In the genomic region with DNA sequence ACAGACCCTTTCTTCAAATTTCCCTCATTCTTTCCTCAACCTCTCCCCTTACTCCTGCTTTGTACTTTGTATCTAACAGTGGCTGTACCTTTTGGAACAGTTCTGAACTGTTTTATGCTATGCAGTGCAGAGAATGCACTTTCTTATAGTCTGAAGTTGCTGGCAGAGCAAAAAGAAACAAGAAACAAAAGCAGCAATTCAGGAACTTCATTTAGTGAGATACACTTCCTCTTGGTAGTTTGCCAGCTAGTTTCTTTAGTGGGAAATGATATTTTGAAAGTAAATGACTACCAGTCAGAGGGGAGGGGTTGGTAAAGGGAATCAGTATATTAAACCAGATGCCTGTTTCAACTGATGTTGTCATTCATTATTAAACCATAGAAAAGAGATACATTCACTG, we compare ENCODE assay signal across 8 cellular contexts. TPM values are rescaled to one million over a fixed set of nuclear protein-coding genes. Genes with fewer than 3 reads are reported as not detected.
A peak's percentile ranks its signal among the peaks of the same experiment; 100 is the strongest.
DNase-seq lines count a peak whose midpoint lies in the region; ATAC-seq and TF ChIP-seq lines count a peak whose summit lies in the region.

No MANE protein-coding gene starts in this region.

- peak overlapping the region; percentile 73 to 94 (median 86) for H3K4me3 Mint-ChIP-seq in CD4-positive, alpha-beta memory T cell
- H3K4me3 Mint-ChIP-seq in activated B cell treated with CpG ODN at 0.5 μM for 24 hours (peak overlapping the region; percentile 73), chondrocyte (ENCODE audit: unreplicated experiment) (no peak overlapping the region)

- H3K4me3 ChIP-seq in CD4-positive, alpha-beta memory T cell (ENCODE audit: low read length in 2 of 2), result peak overlapping the region; percentile 21 to 25
- no peak overlapping the region for H3K4me3 ChIP-seq in left ventricle myocardium inferior
- no peak overlapping the region for H3K4me3 ChIP-seq in thymus (ENCODE audit: low read length)

- H3K9me3 ChIP-seq in CD4-positive, alpha-beta memory T cell (ENCODE audit: control insufficient read depth in 1 of 2, low read length in 2 of 2), result no peaks in the 10 kb centered on the region
- no peaks in the 10 kb centered on the region for H3K9me3 ChIP-seq in left ventricle myocardium inferior (replicated peaks)
- no peaks in the 10 kb centered on the region for H3K9me3 ChIP-seq in thymus (ENCODE audit: control insufficient read depth)

- peak in 4 of 5 donors; percentile 57 to 71 (median 66) for DNase-seq in CD4-positive, alpha-beta memory T cell
- DNase-seq in activated B cell treated with CpG ODN at 0.5 μM for 24 hours, result no peak
- no peak for DNase-seq in left ventricle myocardium inferior
- no peak for DNase-seq in NCI-H446 (lab: John Stamatoyannopoulos, UW)
- no peak for DNase-seq in chondrocyte (ENCODE audit: low spot score)

- TF ChIP-seq EP300 in Ishikawa (IDR thresholded peaks at IDR 0.05; ENCODE audit: borderline replicate concordance), result no peak

- H3K36me3 ChIP-seq in CD4-positive, alpha-beta memory T cell (ENCODE audit: insufficient read depth, low read length), result no peaks in the 10 kb centered on the region
- H3K36me3 ChIP-seq in left ventricle myocardium inferior (no peaks in the 10 kb centered on the region), thymus (ENCODE audit: control insufficient read depth, insufficient read depth) (no peaks in the 10 kb centered on the region)

- H3K36me3 Mint-ChIP-seq in CD4-positive, alpha-beta memory T cell, result no peaks in the 10 kb centered on the region
- H3K36me3 Mint-ChIP-seq in activated B cell treated with CpG ODN at 0.5 μM for 24 hours (ENCODE audit: low read depth) (no peaks in the 10 kb centered on the region), chondrocyte (ENCODE audit: low read depth) (no peaks in the 10 kb centered on the region)

- intact Hi-C loops in CD4-positive, alpha-beta memory T cell (cut with micrococcal nuclease), result loop anchor here (1.0 to 2.0 kb wide), 2 partner anchors 14 to 38 kb away; no protein-coding TSS in a partner anchor
- intact Hi-C loops in activated B cell treated with CpG ODN at 0.5 μM for 24 hours (cut with micrococcal nuclease) (loop anchor here (1.0 kb wide), 2 partner anchors 13 to 36 kb away; no protein-coding TSS in a partner anchor), left ventricle myocardium inferior (cut with micrococcal nuclease) (no loop called here)

- H3K4me1 ChIP-seq in CD4-positive, alpha-beta memory T cell (ENCODE audit: insufficient read depth, low read length), result peaks cover 80% of the 10 kb centered on the region
- H3K4me1 ChIP-seq in left ventricle myocardium inferior, result peaks cover 16% of the 10 kb centered on the region
- H3K4me1 ChIP-seq in thymus (ENCODE audit: control insufficient read depth, insufficient read depth, low read length), result peaks cover 25% of the 10 kb centered on the region

- ATAC-seq in GM19324 (IDR thresholded peaks at IDR 0.05; ENCODE audit: low FRiP score, unreplicated experiment) (peak; percentile 51), activated B cell treated with CpG ODN at 0.5 μM for 24 hours (ENCODE audit: low read depth) (peak; percentile 50)

- TF ChIP-seq CTCF in activated B cell treated with CpG ODN at 0.5 μM for 24 hours (IDR thresholded peaks at IDR 0.05), result no peak
- TF ChIP-seq CTCF in left ventricle myocardium inferior (IDR thresholded peaks at IDR 0.05; ENCODE audit: borderline replicate concordance), result no peak
- TF ChIP-seq CTCF in chondrocyte (IDR thresholded peaks at IDR 0.05), result no peak

- POLR2A ChIA-PET in CD4-positive, alpha-beta memory T cell (lab: Charles Lee; ENCODE audit: partially characterized antibody), result interaction anchor here (1.0 to 12.9 kb wide), 8 partner anchors 13 to 55 kb away, joined by 3 to 138 read pairs (median 4); a partner anchor contains a TSS
- POLR2A ChIA-PET in activated B cell treated with CpG ODN at 0.5 μM for 24 hours (lab: Charles Lee), result interaction anchor here (0.6 to 2.9 kb wide), 7 partner anchors 13 to 55 kb away, joined by 3 to 36 read pairs (median 5); a partner anchor contains a TSS

- peaks cover 0 to under 1% (median 0%) of the 10 kb centered on the region in 8 donors for H3K9me3 Mint-ChIP-seq in CD4-positive, alpha-beta memory T cell
- H3K9me3 Mint-ChIP-seq in activated B cell treated with CpG ODN at 0.5 μM for 24 hours, result no peaks in the 10 kb centered on the region
- H3K9me3 Mint-ChIP-seq in chondrocyte (ENCODE audit: low read depth), result no peaks in the 10 kb centered on the region

- peaks cover 36 to 86% (median 67%) of the 10 kb centered on the region in 4 donors for H3K4me1 Mint-ChIP-seq in CD4-positive, alpha-beta memory T cell
- peaks cover 71% of the 10 kb centered on the region for H3K4me1 Mint-ChIP-seq in activated B cell treated with CpG ODN at 0.5 μM for 24 hours
- peaks cover 15% of the 10 kb centered on the region for H3K4me1 Mint-ChIP-seq in chondrocyte (ENCODE audit: low read depth)

- CTCF ChIA-PET in CD4-positive, alpha-beta memory T cell (lab: Charles Lee; ENCODE audit: partially characterized antibody), result interaction anchor here (1.0 to 1.6 kb wide), 3 partner anchors 26 to 37 kb away, joined by 3 read pairs; no protein-coding TSS in a partner anchor
- CTCF ChIA-PET in activated B cell treated with CpG ODN at 0.5 μM for 24 hours (lab: Charles Lee), result no interaction called here

- no peak for TF ChIP-seq RAD21 in Ishikawa (IDR thresholded peaks at IDR 0.05; ENCODE audit: low read depth)

- peak overlapping the region; percentile 73 to 99 (median 98) for H3K27ac Mint-ChIP-seq in CD4-positive, alpha-beta memory T cell
- peak overlapping the region; percentile 95 for H3K27ac Mint-ChIP-seq in activated B cell treated with CpG ODN at 0.5 μM for 24 hours
- H3K27ac Mint-ChIP-seq in chondrocyte (ENCODE audit: unreplicated experiment), result no peak overlapping the region

- H3K27ac ChIP-seq in CD4-positive, alpha-beta memory T cell (ENCODE audit: low read depth, low read length), result peak overlapping the region; percentile 44
- H3K27ac ChIP-seq in left ventricle myocardium inferior (replicated peaks), result peak overlapping the region; percentile 30
- peak overlapping the region; percentile 75 for H3K27ac ChIP-seq in thymus (ENCODE audit: low read depth)

- no peaks in the 10 kb centered on the region for H3K27me3 ChIP-seq in CD4-positive, alpha-beta memory T cell (ENCODE audit: insufficient read depth, low read length)
- no peaks in the 10 kb centered on the region for H3K27me3 ChIP-seq in left ventricle myocardium inferior (ENCODE audit: low read depth)
- H3K27me3 ChIP-seq in thymus (ENCODE audit: control insufficient read depth, insufficient read depth), result no peaks in the 10 kb centered on the region

- H3K27me3 Mint-ChIP-seq in CD4-positive, alpha-beta memory T cell, result no peaks in the 10 kb centered on the region
- no peaks in the 10 kb centered on the region for H3K27me3 Mint-ChIP-seq in activated B cell treated with CpG ODN at 0.5 μM for 24 hours
- H3K27me3 Mint-ChIP-seq in chondrocyte (ENCODE audit: low read depth), result no peaks in the 10 kb centered on the region

TF ChIP-seq in Ishikawa, 13 proteins besides CTCF, POLR2A, EP300 and RAD21:
- peak; percentile 36; the same call in 1 of the 2 replicates for TF ChIP-seq NFIC (IDR thresholded peaks at IDR 0.05)
- TF ChIP-seq, protein P1, sequence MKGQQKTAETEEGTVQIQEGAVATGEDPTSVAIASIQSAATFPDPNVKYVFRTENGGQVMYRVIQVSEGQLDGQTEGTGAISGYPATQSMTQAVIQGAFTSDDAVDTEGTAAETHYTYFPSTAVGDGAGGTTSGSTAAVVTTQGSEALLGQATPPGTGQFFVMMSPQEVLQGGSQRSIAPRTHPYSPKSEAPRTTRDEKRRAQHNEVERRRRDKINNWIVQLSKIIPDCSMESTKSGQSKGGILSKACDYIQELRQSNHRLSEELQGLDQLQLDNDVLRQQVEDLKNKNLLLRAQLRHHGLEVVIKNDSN (IDR thresholded peaks at IDR 0.05), result no peak
- TF ChIP-seq, protein P2, sequence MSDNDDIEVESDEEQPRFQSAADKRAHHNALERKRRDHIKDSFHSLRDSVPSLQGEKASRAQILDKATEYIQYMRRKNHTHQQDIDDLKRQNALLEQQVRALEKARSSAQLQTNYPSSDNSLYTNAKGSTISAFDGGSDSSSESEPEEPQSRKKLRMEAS (IDR thresholded peaks at IDR 0.05), result no peak
- no peak for TF ChIP-seq YY1 (IDR thresholded peaks at IDR 0.05; ENCODE audit: low read depth)
- peak; percentile 73; the same call in 1 of the 2 replicates for TF ChIP-seq FOXM1 (IDR thresholded peaks at IDR 0.05; ENCODE audit: borderline replicate concordance, low read depth)

RNA-seq across cellular contexts. Expression of a gene that starts 55.0 kb away (rescaled TPM):
- total RNA-seq in CD4-positive, alpha-beta memory T cell, result 100 to 1,000 TPM; 340 to 351 TPM
- 100 to 1,000 TPM in 1 of 2 donors, 10 to 100 TPM in 1; 28.4 to 108 TPM for polyA plus RNA-seq in CD4-positive, alpha-beta memory T cell
- 249 and 298 TPM in 2 replicates for total RNA-seq in activated B cell treated with CpG ODN at 0.5 μM for 24 hours
- 41.3 TPM for total RNA-seq in left ventricle myocardium inferior
- polyA plus RNA-seq in thymus, result 62.0 TPM
- 59.7 to 83.0 TPM (median 61.2 TPM) in 3 replicates for total RNA-seq in chondrocyte

Comparison
In these comparisons a context has a peak if more than half of its experiments do, and no peak if none do; other contexts are left out.
1. DNase-seq: peak in CD4-positive, alpha-beta memory T cell (4 of 5); none in activated B cell treated with CpG ODN at 0.5 μM for 24 hours (single experiment), left ventricle myocardium inferior (single experiment), NCI-H446 (0 of 2) and chondrocyte (single experiment).
2. H3K4me3 ChIP-seq: peak in CD4-positive, alpha-beta memory T cell (2 of 2); none in left ventricle myocardium inferior (single experiment) and thymus (single experiment).
3. Peak in every context shown above with its lines, with median percentiles within 50 percentile points of each other: H3K27ac ChIP-seq.